In genomic region chr16:67562526-67562917, GRCh38 we compare ENCODE assay signal across 8 cellular contexts. TPM values are rescaled to one million over a fixed set of nuclear protein-coding genes. Genes with fewer than 3 reads are reported as not detected.
DNase-seq lines count a peak whose midpoint lies in the region; ATAC-seq lines count a peak whose summit lies in the region.

A gene with protein sequence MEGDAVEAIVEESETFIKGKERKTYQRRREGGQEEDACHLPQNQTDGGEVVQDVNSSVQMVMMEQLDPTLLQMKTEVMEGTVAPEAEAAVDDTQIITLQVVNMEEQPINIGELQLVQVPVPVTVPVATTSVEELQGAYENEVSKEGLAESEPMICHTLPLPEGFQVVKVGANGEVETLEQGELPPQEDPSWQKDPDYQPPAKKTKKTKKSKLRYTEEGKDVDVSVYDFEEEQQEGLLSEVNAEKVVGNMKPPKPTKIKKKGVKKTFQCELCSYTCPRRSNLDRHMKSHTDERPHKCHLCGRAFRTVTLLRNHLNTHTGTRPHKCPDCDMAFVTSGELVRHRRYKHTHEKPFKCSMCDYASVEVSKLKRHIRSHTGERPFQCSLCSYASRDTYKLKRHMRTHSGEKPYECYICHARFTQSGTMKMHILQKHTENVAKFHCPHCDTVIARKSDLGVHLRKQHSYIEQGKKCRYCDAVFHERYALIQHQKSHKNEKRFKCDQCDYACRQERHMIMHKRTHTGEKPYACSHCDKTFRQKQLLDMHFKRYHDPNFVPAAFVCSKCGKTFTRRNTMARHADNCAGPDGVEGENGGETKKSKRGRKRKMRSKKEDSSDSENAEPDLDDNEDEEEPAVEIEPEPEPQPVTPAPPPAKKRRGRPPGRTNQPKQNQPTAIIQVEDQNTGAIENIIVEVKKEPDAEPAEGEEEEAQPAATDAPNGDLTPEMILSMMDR (plus strand): TSS chr16:67562526. CDS start chr16:67610833, 48,307 bp downstream.

- intact Hi-C loops in right cardiac atrium (cut with DNase I) = loop anchor here (10.0 kb wide), 2 partner anchors 82 to 102 kb away; partner anchors contain the start of genes ACD (in 3 of the 4), C16orf86 (in 3 of the 4), ENKD1 (in 3 of the 4) and PARD6A (in 3 of the 4)
- intact Hi-C loops in aorta (cut with DNase I) = loop anchor here (1.0 to 5.0 kb wide), 5 partner anchors 34 to 105 kb away; partner anchors contain the start of genes ACD (in 2 of the 2), PARD6A (in 2 of the 2) and RIPOR1 (in 2 of the 2)

- peak within 1 kb of the TSS; percentile 95 for H3K9ac ChIP-seq in SK-N-MC (ENCODE audit: insufficient read length)

- H3K4me1 ChIP-seq in right cardiac atrium (ENCODE audit: control insufficient read depth, insufficient read depth, low read length) (peaks cover 2% of the 10 kb centered on the region), aorta (ENCODE audit: control insufficient read depth in 1 of 2, insufficient read depth in 2 of 2, low read length in 2 of 2) (no peaks in the 10 kb centered on the region)

- H3K27me3 ChIP-seq in right cardiac atrium (ENCODE audit: control insufficient read depth, insufficient read depth) (no peaks in the 10 kb centered on the region), aorta (ENCODE audit: control insufficient read depth in 1 of 2, insufficient read depth in 2 of 2, low read length in 1 of 2) (no peaks in the 10 kb centered on the region)

- H3K4me3 ChIP-seq in SK-N-MC (peak within 1 kb of the TSS; percentile 87), right cardiac atrium (ENCODE audit: low read length) (peak within 1 kb of the TSS; percentile 79), aorta (ENCODE audit: low read length in 2 of 2) (peak within 1 kb of the TSS; percentile 77 to 81)

- DNase-seq in GF-D8 (lab: John Stamatoyannopoulos, UW) (peak; percentile 43), KG1 (lab: John Stamatoyannopoulos, UW) (peak; percentile 32), SK-N-MC (ENCODE audit: low read depth, low spot score) (no peak), amniotic stem cell (lab: John Stamatoyannopoulos, UW) (peak; percentile 72), right cardiac atrium (peak; percentile 83 to 94 (median 94)), putamen (ENCODE audit: low spot score) (peak; percentile 86), aorta (peak; percentile 87 to 94)

- WGBS in right cardiac atrium = under 1% methylated on average over 61 of the region's 62 CpGs
- WGBS in aorta, 2 donors = 0 to 1% methylated on average over 33 to 62 of the region's 62 CpGs

- ATAC-seq in GM21723 (IDR thresholded peaks at IDR 0.05; ENCODE audit: unreplicated experiment) (peak; percentile 46), right cardiac atrium (peak; percentile 34 to 65), aorta (ENCODE audit: low FRiP score) (peak; percentile 80)

- H3K36me3 ChIP-seq in SK-N-MC (ENCODE audit: insufficient read depth, low read length) (no peaks in the 10 kb centered on the region), aorta (ENCODE audit: control insufficient read depth in 1 of 2, insufficient read depth in 2 of 2, low read length in 1 of 2) (no peaks in the 10 kb centered on the region)

- H3K27ac ChIP-seq in SK-N-MC = peak within 1 kb of the TSS; percentile 92
- peak within 1 kb of the TSS; percentile 99 for H3K27ac ChIP-seq in right cardiac atrium (ENCODE audit: low read length)
- H3K27ac ChIP-seq in aorta (ENCODE audit: low read depth in 1 of 2, low read length in 2 of 2) = peak within 1 kb of the TSS; percentile 57 to 81

- H3K9me3 ChIP-seq in SK-N-MC (ENCODE audit: low read depth, low read length) (no peaks in the 10 kb centered on the region), right cardiac atrium (ENCODE audit: control insufficient read depth, low read length) (no peaks in the 10 kb centered on the region), aorta (ENCODE audit: control insufficient read depth, low read length) (no peaks in the 10 kb centered on the region)

RNA-seq across cellular contexts. Expression of the gene that starts here (rescaled TPM):
- total RNA-seq in right cardiac atrium = 10 to 100 TPM; 24.2 to 30.5 (median 28.6) TPM
- 17.5 TPM for polyA plus RNA-seq in right cardiac atrium
- total RNA-seq in aorta = 10 to 100 TPM; 28.5 to 35.8 TPM
- polyA plus RNA-seq in aorta = 10 to 100 TPM; 16.5 to 25.8 TPM
